In the genomic region with DNA sequence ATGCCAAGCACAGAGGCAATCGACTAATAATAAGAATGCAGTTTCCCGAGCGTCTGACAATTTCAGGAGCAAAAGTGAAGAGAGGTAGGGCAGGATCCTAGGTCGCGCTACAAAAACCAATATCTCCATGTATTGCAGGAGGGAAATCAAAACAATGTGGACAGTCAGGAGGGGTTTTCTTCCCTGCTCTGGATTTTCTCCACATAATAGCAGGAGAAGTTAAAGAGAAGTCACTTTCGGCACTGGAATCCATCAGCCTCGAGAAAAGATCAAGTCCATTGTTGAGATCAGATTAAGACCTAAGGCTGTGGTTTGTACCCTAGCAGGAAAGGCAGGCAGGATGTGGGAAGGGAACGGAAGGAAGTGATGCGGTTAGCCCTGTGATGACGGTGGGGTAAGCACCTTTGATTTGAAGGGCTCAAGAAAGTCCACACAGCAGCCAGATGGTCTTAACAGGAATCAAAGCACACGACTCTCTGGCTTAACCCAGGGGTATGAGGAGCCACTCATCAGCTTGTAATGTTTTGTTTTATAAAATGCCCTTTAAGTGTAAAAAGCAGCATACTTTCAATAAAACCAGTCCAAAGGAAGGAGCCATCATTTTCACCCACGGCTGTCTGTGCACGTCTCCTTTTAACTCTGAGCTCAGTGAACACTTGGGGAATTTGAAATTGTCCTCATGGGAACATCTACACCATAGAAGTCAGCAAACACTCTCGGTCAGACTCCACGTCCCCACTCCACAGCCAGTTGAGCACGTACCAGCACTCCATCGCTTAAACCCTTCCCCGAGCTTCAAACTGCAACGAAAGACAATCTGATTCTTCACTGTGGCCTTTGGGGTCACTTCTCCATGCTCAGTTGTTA, we compare ENCODE assay signal across 8 cellular contexts. TPM values are rescaled to one million over a fixed set of nuclear protein-coding genes. Genes with fewer than 3 reads are reported as not detected.
DNase-seq lines count a peak whose midpoint lies in the region; ATAC-seq and TF ChIP-seq lines count a peak whose summit lies in the region.

No MANE protein-coding gene starts in this region.

- peak; percentile 99 for ATAC-seq in GM21423 (IDR thresholded peaks at IDR 0.05; ENCODE audit: unreplicated experiment)

- peak overlapping the region; percentile 37 to 97 (median 76) for H3K4me3 Mint-ChIP-seq in IgD-negative memory B cell
- H3K4me3 Mint-ChIP-seq in osteocyte (ENCODE audit: unreplicated experiment) = no peak overlapping the region

- H3K27ac Mint-ChIP-seq in IgD-negative memory B cell (peak overlapping the region; percentile 47 to 100 (median 85)), osteocyte (ENCODE audit: unreplicated experiment) (no peak overlapping the region)

- H3K27me3 Mint-ChIP-seq in IgD-negative memory B cell = no peaks in the 10 kb centered on the region
- H3K27me3 Mint-ChIP-seq in osteocyte (ENCODE audit: unreplicated experiment) = peaks cover 14% of the 10 kb centered on the region

- H3K4me1 Mint-ChIP-seq in IgD-negative memory B cell (peaks cover 31 to 37% (median 34%) of the 10 kb centered on the region in 3 donors), osteocyte (ENCODE audit: unreplicated experiment) (peaks cover 3% of the 10 kb centered on the region)

- peak; percentile 58 for DNase-seq in CMK (ENCODE audit: low read depth)
- DNase-seq in activated CD8-positive, alpha-beta memory T cell treated with anti-CD3 and anti-CD28 coated beads for 48 hours (ENCODE audit: low read depth in 2 of 3, low spot score in 2 of 3) = peak in 2 of 3 experiments; percentile 44 to 58
- DNase-seq in foreskin fibroblast = peak; percentile 47
- peak; percentile 68 for DNase-seq in stimulated activated CD4-positive, alpha-beta T cell treated with anti-CD3 and anti-CD28 coated beads, Interleukin-4, amount 100 ng/mL, for 24 hours
- DNase-seq in glomerular visceral epithelial cell (ENCODE audit: extremely low spot score) = no peak
- DNase-seq in osteocyte (ENCODE audit: extremely low spot score, unreplicated experiment) = no peak

- no peak overlapping the region for H3K4me3 ChIP-seq in foreskin fibroblast (ENCODE audit: low read depth in 1 of 2, low read length in 2 of 2)

- H3K9me3 Mint-ChIP-seq in IgD-negative memory B cell = peaks cover 0 to 3% (median 2%) of the 10 kb centered on the region in 3 donors
- H3K9me3 Mint-ChIP-seq in osteocyte (ENCODE audit: unreplicated experiment) = no peaks in the 10 kb centered on the region

- no peak for TF ChIP-seq CTCF in foreskin fibroblast (IDR thresholded peaks at IDR 0.05; ENCODE audit: low read depth, low read length)
- TF ChIP-seq CTCF in osteocyte (IDR thresholded peaks at IDR 0.05) = no peak

- H3K36me3 Mint-ChIP-seq in IgD-negative memory B cell (peaks cover 4% of the 10 kb centered on the region), osteocyte (ENCODE audit: unreplicated experiment) (no peaks in the 10 kb centered on the region)

RNA-seq across cellular contexts. Expression of a gene that starts 15.8 kb away (rescaled TPM):
- polyA plus RNA-seq in IgD-negative memory B cell = 16.8 TPM
- 27.3 and 29.2 TPM in 2 replicates for total RNA-seq in osteocyte

Comparison
In these comparisons a context has a peak if more than half of its experiments do, and no peak if none do; other contexts are left out.
1. DNase-seq: peak in CMK (single experiment), activated CD8-positive, alpha-beta memory T cell treated with anti-CD3 and anti-CD28 coated beads for 48 hours (2 of 3), foreskin fibroblast (2 of 2) and stimulated activated CD4-positive, alpha-beta T cell treated with anti-CD3 and anti-CD28 coated beads, Interleukin-4, amount 100 ng/mL, for 24 hours (single experiment); none in glomerular visceral epithelial cell (single experiment) and osteocyte (single experiment).